8 cellular contexts compared by ENCODE assay signal in the genomic region with DNA sequence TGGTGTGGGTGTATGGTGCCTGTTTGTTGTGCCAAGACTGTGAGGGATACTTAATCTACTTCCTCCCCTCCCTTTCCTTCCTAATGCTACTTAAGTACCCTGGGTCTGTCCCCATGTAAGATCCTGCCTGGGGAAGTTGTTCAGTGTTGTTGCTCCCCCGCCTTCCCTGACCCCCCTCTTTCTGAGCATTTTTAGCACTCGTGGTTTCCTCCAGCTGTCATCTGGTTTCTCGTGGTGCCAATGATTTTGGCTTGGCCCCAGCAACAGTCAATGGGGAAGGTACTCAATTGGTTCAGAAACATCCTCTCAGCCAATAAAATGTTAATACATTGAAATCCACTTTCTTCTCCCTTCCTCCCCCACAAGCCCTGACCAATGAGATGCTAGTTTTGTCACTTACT. TPM values are rescaled to one million over a fixed set of nuclear protein-coding genes. Genes with fewer than 3 reads are reported as not detected.
DNase-seq lines count a peak whose midpoint lies in the region; ATAC-seq and TF ChIP-seq lines count a peak whose summit lies in the region.

No MANE protein-coding gene starts in this region.

- no peaks in the 10 kb centered on the region; the same call in 1 of the 2 replicates for H3K79me2 ChIP-seq in MM.1S (ENCODE audit: low read length)

- peak overlapping the region; percentile 25; the same call in 1 of the 2 replicates for H2AFZ ChIP-seq in MM.1S (ENCODE audit: low read length)

- ATAC-seq in GM21737 (IDR thresholded peaks at IDR 0.05; ENCODE audit: unreplicated experiment), result peak; percentile 48

- no peaks in the 10 kb centered on the region for H3K36me3 ChIP-seq in MM.1S (replicated peaks; ENCODE audit: insufficient read depth, low read length)

- H3K4me2 ChIP-seq in MM.1S (ENCODE audit: low read depth, low read length), result peak overlapping the region; percentile 68

- DNase-seq in GM04504 (ENCODE audit: low read depth), result peak; percentile 72
- peak; percentile 98 for DNase-seq in MM.1S
- peak; percentile 63 for DNase-seq in activated CD4-positive, CD25-positive, alpha-beta regulatory T cell treated with anti-CD3 and anti-CD28 coated beads, Interleukin-2, amount 50 U/mL, for 72 hours
- peak; percentile 97 for DNase-seq in choroid plexus epithelial cell (ENCODE audit: low read depth)
- DNase-seq in myocyte (ENCODE audit: low read depth), result peak; percentile 99
- DNase-seq in NCI-H1436 treated with DMSO at 0.1 percent for 48 hours (lab: John Stamatoyannopoulos, UW), result no peak

- TF ChIP-seq CTCF in MM.1S (IDR thresholded peaks at IDR 0.05; ENCODE audit: low read length) (no peak), choroid plexus epithelial cell (conservative IDR thresholded peaks at IDR 0.05; ENCODE audit: low read depth, low read length) (no peak)

- no peaks in the 10 kb centered on the region for H3K9me2 ChIP-seq in MM.1S (replicated peaks; ENCODE audit: insufficient read depth, low read length)

- H3K9ac ChIP-seq in MM.1S (ENCODE audit: low read length), result peak overlapping the region; percentile 47

- peaks cover 63% of the 10 kb centered on the region for H3K4me1 ChIP-seq in MM.1S (ENCODE audit: low read length)

- H3K9me3 ChIP-seq in MM.1S (replicated peaks; ENCODE audit: insufficient read depth, low read length), result no peaks in the 10 kb centered on the region

- H3K4me3 ChIP-seq in MM.1S (ENCODE audit: low read length), result peak overlapping the region; percentile 32; the same call in 1 of the 2 replicates
- H3K4me3 ChIP-seq in choroid plexus epithelial cell (ENCODE audit: low read depth, low read length), result no peak overlapping the region

- H4K20me1 ChIP-seq in MM.1S (ENCODE audit: insufficient read depth, low read length), result no peaks in the 10 kb centered on the region

- no peaks in the 10 kb centered on the region for H3K27me3 ChIP-seq in MM.1S (replicated peaks; ENCODE audit: insufficient read depth, low read length)

- H3K27ac ChIP-seq in MM.1S (ENCODE audit: low read length), result peak overlapping the region; percentile 89
- H3K27ac ChIP-seq in temporal lobe (ENCODE audit: low read depth, low read length), result peak overlapping the region; percentile 10

- peaks cover 44% of the 10 kb centered on the region for H3F3A ChIP-seq in MM.1S (ENCODE audit: insufficient read depth, low read length)

RNA-seq across cellular contexts. Expression of gene B4GALT3, which starts 8.0 kb away (rescaled TPM):
- total RNA-seq in myocyte (32.8 and 34.3 TPM in 2 replicates), temporal lobe (16.2 TPM)
- 38.3 TPM for polyA plus RNA-seq in myocyte (2012)

RNA-seq across cellular contexts. Expression of gene ADAMTS4, which starts 13.6 kb away (rescaled TPM):
- total RNA-seq in myocyte (19.7 and 22.4 TPM in 2 replicates), temporal lobe (0.49 TPM)
- 7.2 TPM for polyA plus RNA-seq in myocyte (2012)

RNA-seq across cellular contexts. Expression of gene NDUFS2, which starts 16.9 kb away (rescaled TPM):
- total RNA-seq in myocyte (162 TPM in 2 replicates), temporal lobe (129 TPM)
- 130 TPM for polyA plus RNA-seq in myocyte (2012)

RNA-seq across cellular contexts. Expression of gene PPOX, which starts 19.1 kb away (rescaled TPM):
- total RNA-seq in myocyte, result 9.4 and 18.5 TPM in 2 replicates
- polyA plus RNA-seq in myocyte (2012), result 16.8 TPM
- 16.5 TPM for total RNA-seq in temporal lobe

RNA-seq across cellular contexts. Expression of gene USP21, which starts 26.0 kb away (rescaled TPM):
- total RNA-seq in myocyte, result 11.1 and 11.5 TPM in 2 replicates
- 16.2 TPM for polyA plus RNA-seq in myocyte (2012)
- total RNA-seq in temporal lobe, result 14.8 TPM

Comparison
In these comparisons a context has a peak if more than half of its experiments do, and no peak if none do; other contexts are left out.
1. RNA of gene ADAMTS4, which starts 13.6 kb away (total RNA-seq): 19.7 to 22.4 TPM in myocyte; 0.49 TPM in temporal lobe (single experiment); every median in the first group is over 10 times any median in the second.